ENCODE assay signal across 8 cellular contexts in genomic region chr9:15211160-15211993, GRCh38.
DNase-seq lines count a peak whose midpoint lies in the region; ATAC-seq, FAIRE-seq and TF ChIP-seq lines count a peak whose summit lies in the region.

No MANE protein-coding gene starts in this region.

- H3F3A ChIP-seq in PC-9 (ENCODE audit: insufficient read depth, low read depth): no peaks in the 10 kb centered on the region

- DNase-seq in COLO668 (lab: John Stamatoyannopoulos, UW; ENCODE audit: unreplicated experiment) (peak; percentile 59), HUDEP-2 (lab: John Stamatoyannopoulos, UW; ENCODE audit: unreplicated experiment in 76 of 76) (peak in 45 of 76 experiments; percentile 1 to 73 (median 32)), PC-9 (peak; percentile 28 to 35), foreskin melanocyte (peak; percentile 59), ovary (peak in 4 of 5 donors; percentile 32 to 73 (median 49)), urothelium cell line (ENCODE audit: low spot score) (peak; percentile 37)
- DNase-seq in activated T-helper 9 cell treated with anti-CD3 and anti-CD28 coated beads, Interleukin-2, amount 50 U/mL, for 16 hours (ENCODE audit: low read depth): peak; percentile 26

- no peaks in the 10 kb centered on the region for H3K9me3 ChIP-seq in PC-9 (ENCODE audit: insufficient read depth, low read depth)
- no peaks in the 10 kb centered on the region for H3K9me3 ChIP-seq in ovary

- H3K27ac ChIP-seq in PC-9 (no peak overlapping the region), ovary (no peak overlapping the region)

- no peaks in the 10 kb centered on the region for H4K20me1 ChIP-seq in PC-9 (ENCODE audit: insufficient read depth)

- H3K4me1 ChIP-seq in PC-9 (replicated peaks; ENCODE audit: insufficient read depth) (no peaks in the 10 kb centered on the region), ovary (ENCODE audit: insufficient read depth) (no peaks in the 10 kb centered on the region)

- FAIRE-seq in urothelium cell line (lab: Jason Lieb, UNC): no peak

- H3K36me3 ChIP-seq in PC-9 (ENCODE audit: low read depth) (no peaks in the 10 kb centered on the region), ovary (no peaks in the 10 kb centered on the region)

- BruUV-seq in PC-9 (replicated peaks; lab: Mats Ljungman, UMichigan): no TSS peak

- WGBS in ovary, 3 donors: 44 to 47% (median 45%) methylated on average over 7 of the region's 7 CpGs

- intact Hi-C loops in PC-9 (cut with micrococcal nuclease; ENCODE audit: unreplicated experiment) (loop anchor here (1.0 to 5.0 kb wide), 3 partner anchors 206 to 396 kb away; partner anchors contain the start of gene SNAPC3), ovary (cut with DNase I) (loop anchor here in 3 of 4 donors (5.0 to 10.0 kb wide), 5 partner anchors 93 to 393 kb away; partner anchors contain the start of genes SNAPC3 (in 1 of the 3) and TTC39B (in 1 of the 3))

- no peak for TF ChIP-seq POLR2A in ovary (IDR thresholded peaks at IDR 0.05)

- peak; percentile 86 for ATAC-seq in GM19438 (IDR thresholded peaks at IDR 0.05; ENCODE audit: low read depth, unreplicated experiment)

- no peak overlapping the region for H3K4me3 ChIP-seq in PC-9
- no peak overlapping the region for H3K4me3 ChIP-seq in ovary

- POLR2A ChIA-PET in PC-9 (lab: Charles Lee; ENCODE audit: unreplicated experiment): interaction anchor here (0.6 kb wide), 1 partner anchor 9 kb away, joined by 3 read pairs; no protein-coding TSS in a partner anchor

- CTCF ChIA-PET in PC-9 (lab: Charles Lee): interaction anchor here (0.6 to 1.0 kb wide), 2 partner anchors 368 to 403 kb away, joined by 3 to 9 read pairs; no protein-coding TSS in a partner anchor

- no peaks in the 10 kb centered on the region for H3K9me2 ChIP-seq in PC-9 (ENCODE audit: insufficient read depth)

- TF ChIP-seq CTCF in PC-9 (conservative IDR thresholded peaks at IDR 0.05) (peak; percentile 79), ovary (IDR thresholded peaks at IDR 0.05) (peak; percentile 72 to 81 (median 74))

- H3K27me3 ChIP-seq in PC-9 (ENCODE audit: insufficient read depth, low read depth): no peaks in the 10 kb centered on the region
- no peaks in the 10 kb centered on the region for H3K27me3 ChIP-seq in ovary

- H2AFZ ChIP-seq in PC-9: no peak overlapping the region

- H3K79me2 ChIP-seq in PC-9 (ENCODE audit: low read depth): no peaks in the 10 kb centered on the region

- no peak for TF ChIP-seq EP300 in ovary (IDR thresholded peaks at IDR 0.05)

- no peak overlapping the region for H3K4me2 ChIP-seq in PC-9
